Comparison of ENCODE assay signal across 13 cellular contexts in the genomic region with DNA sequence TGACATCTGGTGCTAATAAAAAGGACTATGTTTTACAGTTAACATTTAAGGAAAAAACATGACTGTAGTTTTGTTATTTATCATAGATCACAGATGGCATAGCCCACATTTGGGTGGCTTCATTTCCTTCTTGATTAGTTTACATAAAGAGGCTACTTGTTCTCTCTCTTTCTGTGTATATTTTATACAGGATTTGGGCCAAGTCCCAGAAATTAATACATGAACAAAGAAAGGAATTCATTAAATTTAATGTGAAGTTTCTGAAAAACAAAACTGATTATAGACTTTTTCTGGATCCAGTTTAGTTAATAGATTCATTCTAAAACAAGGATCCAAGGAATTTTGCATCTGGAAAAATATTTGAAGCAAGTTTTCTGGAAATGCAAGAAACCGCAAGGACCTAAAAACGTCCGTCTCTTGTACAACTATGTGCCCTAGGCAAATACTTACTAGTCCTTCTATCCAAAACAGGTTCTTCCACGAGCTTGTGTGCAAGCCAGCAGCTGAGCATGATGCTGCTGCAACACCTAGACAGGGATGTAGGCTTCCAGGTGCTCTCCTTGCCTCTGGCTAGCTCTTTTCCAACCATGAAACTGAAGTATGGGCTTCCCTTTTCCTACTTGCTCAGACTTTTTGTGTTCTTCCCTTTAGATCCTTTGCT.
A peak's percentile ranks its signal among the peaks of the same experiment; 100 is the strongest.
DNase-seq lines count a peak whose midpoint lies in the region; ATAC-seq and TF ChIP-seq lines count a peak whose summit lies in the region.
"Had no signal": no experiment of that assay in that cellular context is flagged by ENCODE, and none has a peak within 500 bp of the region (broad histone marks: within the 10 kb centered on the region; RNA-seq: fewer than 3 reads in every experiment).

No MANE protein-coding gene starts in this region.

- no peaks in the 10 kb centered on the region for H3K9me3 Mint-ChIP-seq in activated CD8-positive, alpha-beta T cell treated with anti-CD3 and anti-CD28 coated beads, Interleukin-2, amount 10 ng/mL, durations not matched to agents 7 days and 5 days (ENCODE audit: insufficient read depth)

- no peak overlapping the region for H2AFZ ChIP-seq in trophoblast cell (ENCODE audit: insufficient read depth, low read length, poor library complexity)

- DNase-seq in NCI-H446 treated with DMSO at 0.1 percent for 48 hours (lab: John Stamatoyannopoulos, UW) (peak; percentile 76), epidermal melanocyte (ENCODE audit: insufficient read length, low spot score) (peak; percentile 48), trophoblast cell (peak; percentile 92 to 97), gastrocnemius medialis (no peak), dermis blood vessel endothelial cell (no peak)
- no peak for DNase-seq in activated CD8-positive, alpha-beta T cell treated with anti-CD3 and anti-CD28 coated beads, Interleukin-2, amount 10 ng/mL, durations not matched to agents 7 days and 5 days
- DNase-seq: Karpas-422, NCI-H82, SHP77, spleen had no signal

- H3K9me3 ChIP-seq in trophoblast cell (ENCODE audit: insufficient read depth, low read depth, low read length) (no peaks in the 10 kb centered on the region), gastrocnemius medialis (no peaks in the 10 kb centered on the region)
- H3K9me3 ChIP-seq: spleen had no signal

- H4K91ac ChIP-seq in trophoblast cell (ENCODE audit: low read depth, low read length): no peak overlapping the region

- no peak for TF ChIP-seq POLR2A in gastrocnemius medialis (IDR thresholded peaks at IDR 0.05)

- no peak overlapping the region for H2BK5ac ChIP-seq in trophoblast cell (ENCODE audit: low read depth, low read length, poor library complexity)

- no peak overlapping the region for H3K4me2 ChIP-seq in trophoblast cell (ENCODE audit: low read length)
- H3K4me2 ChIP-seq: BLaER1 treated with 17β-estradiol and CSF1 and Interleukin-3, amounts not matched to agents 10 nM and 100 nM had no signal

- no peak for TF ChIP-seq CTCF in C4-2B (conservative IDR thresholded peaks at IDR 0.05)
- TF ChIP-seq CTCF in gastrocnemius medialis (IDR thresholded peaks at IDR 0.05 in 4 of 5, conservative IDR thresholded peaks at IDR 0.05 in 1 of 5): no peak

- intact Hi-C loops in gastrocnemius medialis (cut with DNase I; ENCODE audit: low total_unique reads): no loop called here

- no peak overlapping the region for H2BK12ac ChIP-seq in trophoblast cell (ENCODE audit: low read length)

- POLR2A ChIA-PET in activated CD8-positive, alpha-beta T cell treated with anti-CD3 and anti-CD28 coated beads, Interleukin-2, amount 10 ng/mL, durations not matched to agents 7 days and 5 days (lab: Charles Lee): no interaction called here

- H3K4me1 ChIP-seq in trophoblast cell (ENCODE audit: control insufficient read depth in 1 of 2, insufficient read depth in 2 of 2, low read length in 2 of 2): no peaks in the 10 kb centered on the region
- H3K4me1 ChIP-seq in gastrocnemius medialis: no peaks in the 10 kb centered on the region
- H3K4me1 ChIP-seq: BLaER1 treated with 17β-estradiol and CSF1 and Interleukin-3, amounts not matched to agents 10 nM and 100 nM; spleen had no signal

- no peak overlapping the region for H2AK5ac ChIP-seq in trophoblast cell (ENCODE audit: low read length)

- no peak overlapping the region for H3K4ac ChIP-seq in trophoblast cell (ENCODE audit: low read depth, low read length)

- no peaks in the 10 kb centered on the region for H3K27me3 ChIP-seq in trophoblast cell (ENCODE audit: insufficient read depth, low read length)
- H3K27me3 ChIP-seq in gastrocnemius medialis: no peaks in the 10 kb centered on the region
- H3K27me3 ChIP-seq: BLaER1 treated with 17β-estradiol and CSF1 and Interleukin-3, amounts not matched to agents 10 nM and 100 nM; spleen had no signal

- no peak overlapping the region for H3K4me3 Mint-ChIP-seq in activated CD8-positive, alpha-beta T cell treated with anti-CD3 and anti-CD28 coated beads, Interleukin-2, amount 10 ng/mL, durations not matched to agents 7 days and 5 days

- no peaks in the 10 kb centered on the region for H3K4me1 Mint-ChIP-seq in activated CD8-positive, alpha-beta T cell treated with anti-CD3 and anti-CD28 coated beads, Interleukin-2, amount 10 ng/mL, durations not matched to agents 7 days and 5 days (ENCODE audit: low read depth)

- no peak overlapping the region for H3K4me3 ChIP-seq in trophoblast cell (ENCODE audit: low read depth, low read length)
- no peak overlapping the region for H3K4me3 ChIP-seq in gastrocnemius medialis
- H3K4me3 ChIP-seq: BLaER1 treated with 17β-estradiol and CSF1 and Interleukin-3, amounts not matched to agents 10 nM and 100 nM; spleen had no signal

- no CpG with 5 or more reads among the region's 4 CpGs for WGBS in trophoblast cell (ENCODE audit: extremely low coverage, insufficient coverage, insufficient read length)

- in situ Hi-C loops in gastrocnemius medialis (cut with MboI; ENCODE audit: low sequenced_read_pairs in 4 of 4): no loop called here

- no peak for ATAC-seq in gastrocnemius medialis
- ATAC-seq in activated CD8-positive, alpha-beta T cell treated with anti-CD3 and anti-CD28 coated beads, Interleukin-2, amount 10 ng/mL, durations not matched to agents 7 days and 5 days: no peak
- ATAC-seq in HG02642 (IDR thresholded peaks at IDR 0.05; ENCODE audit: poor library complexity, unreplicated experiment): no peak

- CTCF ChIA-PET in activated CD8-positive, alpha-beta T cell treated with anti-CD3 and anti-CD28 coated beads, Interleukin-2, amount 10 ng/mL, durations not matched to agents 7 days and 5 days (lab: Charles Lee): no interaction called here

- no peak overlapping the region for H4K8ac ChIP-seq in trophoblast cell (ENCODE audit: low read depth, low read length)

- no peaks in the 10 kb centered on the region for H3K36me3 Mint-ChIP-seq in activated CD8-positive, alpha-beta T cell treated with anti-CD3 and anti-CD28 coated beads, Interleukin-2, amount 10 ng/mL, durations not matched to agents 7 days and 5 days (ENCODE audit: low read depth)

- H3K27ac Mint-ChIP-seq in activated CD8-positive, alpha-beta T cell treated with anti-CD3 and anti-CD28 coated beads, Interleukin-2, amount 10 ng/mL, durations not matched to agents 7 days and 5 days: no peak overlapping the region

- no peak overlapping the region for H2BK120ac ChIP-seq in trophoblast cell (ENCODE audit: insufficient read depth, low read length, poor library complexity)

- no peak overlapping the region for H4K12ac ChIP-seq in trophoblast cell (ENCODE audit: low read depth, low read length)

- peaks cover 4% of the 10 kb centered on the region for H3K27me3 Mint-ChIP-seq in activated CD8-positive, alpha-beta T cell treated with anti-CD3 and anti-CD28 coated beads, Interleukin-2, amount 10 ng/mL, durations not matched to agents 7 days and 5 days (ENCODE audit: low read depth)

- no peaks in the 10 kb centered on the region for H3K79me1 ChIP-seq in trophoblast cell (ENCODE audit: low read length)

- no peak overlapping the region for H3K14ac ChIP-seq in trophoblast cell (ENCODE audit: low read length)

- H3K36me3 ChIP-seq in trophoblast cell (ENCODE audit: control insufficient read depth in 1 of 2, insufficient read depth in 2 of 2, low read length in 2 of 2) (no peaks in the 10 kb centered on the region), gastrocnemius medialis (no peaks in the 10 kb centered on the region)
- H3K36me3 ChIP-seq: BLaER1 treated with 17β-estradiol and CSF1 and Interleukin-3, amounts not matched to agents 10 nM and 100 nM; spleen had no signal

- H3K27ac ChIP-seq in C4-2B (peak overlapping the region; percentile 47; the same call in 1 of the 2 replicates), trophoblast cell (ENCODE audit: low read depth, low read length) (peak overlapping the region; percentile 28), gastrocnemius medialis (no peak overlapping the region)
- H3K27ac ChIP-seq: BLaER1 treated with 17β-estradiol and CSF1 and Interleukin-3, amounts not matched to agents 10 nM and 100 nM; spleen had no signal

- no peak overlapping the region for H3K23ac ChIP-seq in trophoblast cell (ENCODE audit: low read length)

- no peak overlapping the region for H3K18ac ChIP-seq in trophoblast cell (ENCODE audit: low read length)

- no peak overlapping the region for H3K9ac ChIP-seq in trophoblast cell (ENCODE audit: low read length)
- H3K9ac ChIP-seq: BLaER1 treated with 17β-estradiol and CSF1 and Interleukin-3, amounts not matched to agents 10 nM and 100 nM had no signal

- H3K79me2 ChIP-seq in trophoblast cell (ENCODE audit: control insufficient read depth, insufficient read depth, low read length, poor library complexity): no peaks in the 10 kb centered on the region

Comparison
In these comparisons a context has a peak if more than half of its experiments do, and no peak if none do; other contexts are left out.
1. H3K27ac ChIP-seq: peak in C4-2B (single experiment) and trophoblast cell (single experiment); none in gastrocnemius medialis (0 of 4).
2. DNase-seq: peak in NCI-H446 treated with DMSO at 0.1 percent for 48 hours (single experiment), epidermal melanocyte (single experiment) and trophoblast cell (2 of 2); none in gastrocnemius medialis (0 of 2), activated CD8-positive, alpha-beta T cell treated with anti-CD3 and anti-CD28 coated beads, Interleukin-2, amount 10 ng/mL, durations not matched to agents 7 days and 5 days (single experiment) and dermis blood vessel endothelial cell (single experiment).